In the genomic region with DNA sequence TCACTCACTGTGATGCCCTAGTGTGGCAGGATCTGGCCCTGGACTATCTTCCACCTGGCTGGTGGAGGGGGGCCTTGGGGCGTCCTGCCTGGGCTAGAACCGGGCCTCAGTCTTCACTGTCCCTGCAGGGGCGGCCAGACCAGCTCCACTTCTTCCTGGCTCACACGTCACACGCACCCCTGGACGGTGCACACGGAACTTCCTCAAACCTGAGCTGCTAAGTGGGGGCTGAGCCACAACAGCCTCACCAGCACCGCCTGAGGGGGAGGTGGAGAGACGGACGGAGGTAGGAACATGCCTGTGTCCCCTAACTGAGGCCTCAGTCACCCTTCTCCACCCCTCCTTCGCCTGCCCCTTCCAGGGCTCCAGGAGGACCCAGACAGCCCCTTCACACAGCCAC, we compare ENCODE assay signal across 12 cellular contexts.
"Had no signal": no experiment of that assay in that cellular context is flagged by ENCODE, and none has a peak within 500 bp of the region (broad histone marks: within the 10 kb centered on the region; RNA-seq: fewer than 3 reads in every experiment).

No MANE protein-coding gene starts in this region.

- DNase-seq: activated CD4-positive, alpha-beta T cell treated with anti-CD3 and anti-CD28 coated beads, Interleukin-2, amount 50 U/mL, for 4 hours; activated naive CD4-positive, alpha-beta T cell treated with anti-CD3 and anti-CD28 coated beads for 36 hours; effector memory CD4-positive, alpha-beta T cell; foreskin keratinocyte; head of caudate nucleus; right lobe of liver; stomach; T-helper 17 cell; testis had no signal

- H3K4me1 Mint-ChIP-seq: activated T-helper 17 cell treated with anti-CD3 and anti-CD28 coated beads, Interleukin-2, amount 50 U/mL, for 72 hours; T-helper 17 cell had no signal

- H3K4me1 ChIP-seq: foreskin keratinocyte, right lobe of liver had no signal

- H3K27me3 ChIP-seq: right lobe of liver, stomach, testis had no signal

- H3K4me3 Mint-ChIP-seq: activated naive CD4-positive, alpha-beta T cell treated with anti-CD3 and anti-CD28 coated beads for 36 hours; activated T-helper 17 cell treated with anti-CD3 and anti-CD28 coated beads, Interleukin-2, amount 50 U/mL, for 72 hours; T-helper 17 cell had no signal

- H3K9me3 Mint-ChIP-seq: activated naive CD4-positive, alpha-beta T cell treated with anti-CD3 and anti-CD28 coated beads for 36 hours; activated T-helper 17 cell treated with anti-CD3 and anti-CD28 coated beads, Interleukin-2, amount 50 U/mL, for 72 hours had no signal

- H3K27ac Mint-ChIP-seq: activated naive CD4-positive, alpha-beta T cell treated with anti-CD3 and anti-CD28 coated beads for 36 hours; activated T-helper 17 cell treated with anti-CD3 and anti-CD28 coated beads, Interleukin-2, amount 50 U/mL, for 72 hours had no signal

- H3K9me3 ChIP-seq: right lobe of liver, stomach, testis had no signal

- ATAC-seq: activated CD4-positive, CD25-positive, alpha-beta regulatory T cell treated with anti-CD3 and anti-CD28 coated beads, Interleukin-2, amount 50 U/mL, for 24 hours; activated T-helper 17 cell treated with anti-CD3 and anti-CD28 coated beads, Interleukin-2, amount 50 U/mL, for 72 hours; foreskin keratinocyte; T-helper 17 cell had no signal

- H3K27ac ChIP-seq: coronary artery, foreskin keratinocyte, right lobe of liver, stomach, testis had no signal

- H3K4me3 ChIP-seq: coronary artery, right lobe of liver, stomach, testis had no signal

- H3K27me3 Mint-ChIP-seq: activated T-helper 17 cell treated with anti-CD3 and anti-CD28 coated beads, Interleukin-2, amount 50 U/mL, for 72 hours; T-helper 17 cell had no signal

- H3K36me3 ChIP-seq: right lobe of liver had no signal
